23 cellular contexts compared by ENCODE assay signal in the genomic region with DNA sequence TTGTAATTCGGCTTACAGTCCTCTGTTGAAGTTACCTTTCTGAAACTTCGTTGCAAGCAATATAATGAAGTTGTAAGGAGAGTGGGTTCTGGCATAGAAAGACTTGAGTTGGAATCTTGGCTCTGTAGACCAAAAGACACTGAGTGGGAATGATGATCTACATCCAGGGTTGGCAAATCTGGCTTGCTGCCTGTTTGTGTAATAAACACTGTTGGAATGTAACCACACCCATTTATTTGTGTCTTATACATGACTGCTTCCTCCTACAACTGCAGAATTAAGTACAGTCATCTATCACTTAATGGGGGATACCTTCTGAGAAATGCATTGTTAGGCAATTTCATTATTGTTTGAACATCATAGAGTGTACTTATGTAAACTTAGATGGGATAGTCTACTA.
"Had no signal": no experiment of that assay in that cellular context is flagged by ENCODE, and none has a peak within 500 bp of the region (broad histone marks: within the 10 kb centered on the region; RNA-seq: fewer than 3 reads in every experiment).

No MANE protein-coding gene starts in this region.

- H3K4me2 ChIP-seq: smooth muscle cell had no signal

- H3K4me1 Mint-ChIP-seq: natural killer cell; stimulated activated naive CD8-positive, alpha-beta T cell treated with anti-CD3 and anti-CD28 coated beads, Interleukin-15, amount 100 ng/mL, for 72 hours had no signal

- H3K9me3 ChIP-seq: pancreas, right lobe of liver, thyroid gland, vagina had no signal

- ATAC-seq: gastrocnemius medialis; left ventricle myocardium superior; lower lobe of right lung; natural killer cell; pancreas; right lobe of liver; stimulated activated naive CD8-positive, alpha-beta T cell treated with anti-CD3 and anti-CD28 coated beads, Interleukin-15, amount 100 ng/mL, for 72 hours had no signal

- H3K27ac Mint-ChIP-seq: natural killer cell; stimulated activated naive CD8-positive, alpha-beta T cell treated with anti-CD3 and anti-CD28 coated beads, Interleukin-15, amount 100 ng/mL, for 72 hours had no signal

- H3K4me1 ChIP-seq: esophagus squamous epithelium, gastrocnemius medialis, lower lobe of right lung, pancreas, right lobe of liver, thyroid gland, vagina had no signal

- H3K4me3 Mint-ChIP-seq: natural killer cell; stimulated activated naive CD8-positive, alpha-beta T cell treated with anti-CD3 and anti-CD28 coated beads, Interleukin-15, amount 100 ng/mL, for 72 hours had no signal

- H3K4me3 ChIP-seq: coronary artery, esophagus squamous epithelium, gastrocnemius medialis, lower lobe of right lung, pancreas, right lobe of liver, smooth muscle cell, thyroid gland, vagina had no signal

- H3K36me3 ChIP-seq: esophagus squamous epithelium, gastrocnemius medialis, lower lobe of right lung, pancreas, right lobe of liver, thyroid gland, vagina had no signal

- DNase-seq: dermis blood vessel endothelial cell; effector memory CD4-positive, alpha-beta T cell; erythroblast; esophagus squamous epithelium; gastrocnemius medialis; head of caudate nucleus; left ventricle myocardium superior; lower lobe of right lung; natural killer cell; occipital lobe; pancreas; right lobe of liver; stimulated activated CD4-positive, alpha-beta T cell treated with anti-CD3 and anti-CD28 coated beads, Interleukin-12 subunit alpha, Interleukin-12 subunit beta, amount 100 ng/mL, for 4 hours; stimulated activated CD4-positive, alpha-beta T cell treated with anti-CD3 and anti-CD28 coated beads, Interleukin-1b, Interleukin-23, amount 100 ng/mL, for 48 hours; stimulated activated CD4-positive, alpha-beta T cell treated with anti-CD3 and anti-CD28 coated beads, Interleukin-4, amount 100 ng/mL, for 1 hour; stimulated activated CD8-positive, alpha-beta memory T cell treated with anti-CD3 and anti-CD28 coated beads, Interleukin-4, amount 100 ng/mL, for 48 hours; stimulated activated naive CD4-positive, alpha-beta T cell; stimulated activated naive CD8-positive, alpha-beta T cell treated with anti-CD3 and anti-CD28 coated beads, Interleukin-15, amount 100 ng/mL, for 72 hours; thyroid gland; trophoblast cell had no signal

- H3K27me3 Mint-ChIP-seq: stimulated activated naive CD8-positive, alpha-beta T cell treated with anti-CD3 and anti-CD28 coated beads, Interleukin-15, amount 100 ng/mL, for 72 hours had no signal

- H3K27me3 ChIP-seq: esophagus squamous epithelium, gastrocnemius medialis, pancreas, right lobe of liver, thyroid gland, vagina had no signal

- H3K27ac ChIP-seq: coronary artery, esophagus squamous epithelium, gastrocnemius medialis, lower lobe of right lung, pancreas, right lobe of liver, thyroid gland, vagina had no signal
